Comparison of ENCODE assay signal across 13 cellular contexts in genomic region chr9:22040760-22041159, GRCh38. TPM values are rescaled to one million over a fixed set of nuclear protein-coding genes. Genes with fewer than 3 reads are reported as not detected.
A peak's percentile ranks its signal among the peaks of the same experiment; 100 is the strongest.
DNase-seq lines count a peak whose midpoint lies in the region; ATAC-seq lines count a peak whose summit lies in the region.
"Had no signal": no experiment of that assay in that cellular context is flagged by ENCODE, and none has a peak within 500 bp of the region (broad histone marks: within the 10 kb centered on the region; RNA-seq: fewer than 3 reads in every experiment).

No MANE protein-coding gene starts in this region.

- H3K9me2 ChIP-seq in GM23248 (ENCODE audit: insufficient read depth) = no peaks in the 10 kb centered on the region

- no peaks in the 10 kb centered on the region for H3K27me3 ChIP-seq in GM23248 (replicated peaks; ENCODE audit: insufficient read depth)
- no peaks in the 10 kb centered on the region for H3K27me3 ChIP-seq in SJSA1 (replicated peaks)
- no peaks in the 10 kb centered on the region for H3K27me3 ChIP-seq in skeletal muscle satellite cell (ENCODE audit: control insufficient read depth, insufficient read depth, low read length)
- no peaks in the 10 kb centered on the region for H3K27me3 ChIP-seq in naive thymus-derived CD4-positive, alpha-beta T cell (ENCODE audit: control insufficient read depth in 2 of 2, insufficient read depth in 2 of 2, low read length in 2 of 2)
- no peaks in the 10 kb centered on the region for H3K27me3 ChIP-seq in neuronal stem cell (ENCODE audit: control insufficient read depth in 3 of 3, insufficient read depth in 3 of 3, low read depth in 1 of 3, low read length in 3 of 3)
- H3K27me3 ChIP-seq: suprapubic skin had no signal

- no peak overlapping the region for H4K8ac ChIP-seq in neuronal stem cell (ENCODE audit: low read depth, low read length)

- no peak overlapping the region for H2BK15ac ChIP-seq in neuronal stem cell (ENCODE audit: low read length)

- in situ Hi-C loops in GM23248 (cut with MboI) = no loop called here

- H2BK5ac ChIP-seq in neuronal stem cell (ENCODE audit: low read length) = no peak overlapping the region

- no peak overlapping the region for H3K4ac ChIP-seq in neuronal stem cell (ENCODE audit: low read length)

- H3K79me1 ChIP-seq in neuronal stem cell (ENCODE audit: low read depth, low read length) = no peaks in the 10 kb centered on the region

- WGBS in GM23248 (ENCODE audit: low coverage in 1 of 2, low lambda C conversion rate in 2 of 2, missing lambda C conversion rate in 2 of 2), 2 experiments = 0 to 4% methylated on average over 1 of the region's 1 CpG
- no CpG with 5 or more reads among the region's 1 CpG for WGBS in neuronal stem cell (ENCODE audit: extremely low coverage in 2 of 2, insufficient read length in 2 of 2, insufficient replicate concordance in 1 of 2), 2 donors

- no peak overlapping the region for H3K18ac ChIP-seq in neuronal stem cell (ENCODE audit: low read length)

- H4K91ac ChIP-seq in neuronal stem cell (ENCODE audit: low read depth, low read length, poor library complexity) = no peak overlapping the region

- POLR2A ChIA-PET in naive thymus-derived CD4-positive, alpha-beta T cell (lab: Charles Lee) = no interaction called here

- no peaks in the 10 kb centered on the region for H3K36me3 ChIP-seq in GM23248 (ENCODE audit: low read depth)
- H3K36me3 ChIP-seq in SJSA1 = no peaks in the 10 kb centered on the region
- H3K36me3 ChIP-seq in skeletal muscle satellite cell (ENCODE audit: insufficient read depth, low read length) = no peaks in the 10 kb centered on the region
- H3K36me3 ChIP-seq in naive thymus-derived CD4-positive, alpha-beta T cell (ENCODE audit: control insufficient read depth in 2 of 3, insufficient read depth in 3 of 3, low read length in 3 of 3) = no peaks in the 10 kb centered on the region
- H3K36me3 ChIP-seq in neuronal stem cell (replicated peaks in 1 of 2; ENCODE audit: control insufficient read depth in 2 of 2, insufficient read depth in 2 of 2, low read length in 2 of 2) = no peaks in the 10 kb centered on the region
- H3K36me3 ChIP-seq: suprapubic skin had no signal

- peaks cover 37% of the 10 kb centered on the region for H3F3A ChIP-seq in GM23248 (ENCODE audit: insufficient read depth)

- no peaks in the 10 kb centered on the region for H3K36me3 Mint-ChIP-seq in naive thymus-derived CD4-positive, alpha-beta T cell

- no peaks in the 10 kb centered on the region for H3K9me3 Mint-ChIP-seq in naive thymus-derived CD4-positive, alpha-beta T cell
- H3K9me3 Mint-ChIP-seq: dendritic cell treated with granulocyte-macrophage colony-stimulating factor and Interleukin-4, amounts not matched to agents 40 ng/mL and 50 ng/mL, for 4 days had no signal

- H3K27ac Mint-ChIP-seq in naive thymus-derived CD4-positive, alpha-beta T cell = no peak overlapping the region
- H3K27ac Mint-ChIP-seq: dendritic cell treated with granulocyte-macrophage colony-stimulating factor and Interleukin-4, amounts not matched to agents 40 ng/mL and 50 ng/mL, for 4 days had no signal

- peaks cover 0 to 41% (median 4%) of the 10 kb centered on the region in 7 donors for H3K4me1 Mint-ChIP-seq in naive thymus-derived CD4-positive, alpha-beta T cell

- H3K4me1 ChIP-seq in GM23248 (ENCODE audit: insufficient read depth) (peaks cover 62% of the 10 kb centered on the region), SJSA1 (replicated peaks) (peaks cover 47% of the 10 kb centered on the region), skeletal muscle satellite cell (ENCODE audit: control insufficient read depth, insufficient read depth, low read length) (peaks cover 58% of the 10 kb centered on the region), neuronal stem cell (ENCODE audit: control insufficient read depth in 2 of 2, insufficient read depth in 1 of 2, low read depth in 1 of 2, low read length in 2 of 2) (no peaks in the 10 kb centered on the region)
- H3K4me1 ChIP-seq in naive thymus-derived CD4-positive, alpha-beta T cell (ENCODE audit: control insufficient read depth in 2 of 2, insufficient read depth in 2 of 2, low read length in 2 of 2) = peaks cover 0 to 5% of the 10 kb centered on the region in 2 donors

- CTCF ChIA-PET in naive thymus-derived CD4-positive, alpha-beta T cell (lab: Charles Lee) = interaction anchor here (8.6 kb wide), 1 partner anchor 227 kb away, joined by 108 read pairs; no protein-coding TSS in a partner anchor

- H3K27me3 Mint-ChIP-seq in naive thymus-derived CD4-positive, alpha-beta T cell = peaks cover 0 to 60% (median 5%) of the 10 kb centered on the region in 5 donors

- H2BK120ac ChIP-seq in neuronal stem cell (ENCODE audit: low read depth, low read length) = no peak overlapping the region

- no peaks in the 10 kb centered on the region for H3K9me3 ChIP-seq in GM23248 (ENCODE audit: low read depth)
- H3K9me3 ChIP-seq in SJSA1 (replicated peaks) = no peaks in the 10 kb centered on the region
- no peaks in the 10 kb centered on the region for H3K9me3 ChIP-seq in skeletal muscle satellite cell (replicated peaks; ENCODE audit: low read length)
- no peaks in the 10 kb centered on the region for H3K9me3 ChIP-seq in naive thymus-derived CD4-positive, alpha-beta T cell (ENCODE audit: control insufficient read depth in 2 of 3, low read length in 3 of 3)
- no peaks in the 10 kb centered on the region for H3K9me3 ChIP-seq in neuronal stem cell (replicated peaks in 1 of 2; ENCODE audit: control insufficient read depth in 2 of 2, insufficient read depth in 1 of 2, low read depth in 1 of 2, low read length in 2 of 2)
- H3K9me3 ChIP-seq: suprapubic skin had no signal

- no peaks in the 10 kb centered on the region for H4K20me1 ChIP-seq in GM23248 (ENCODE audit: insufficient read depth)

- no peak overlapping the region for H2BK12ac ChIP-seq in neuronal stem cell (ENCODE audit: low read length)

- peak overlapping the region; percentile 79 for H3K27ac ChIP-seq in GM23248
- peak overlapping the region; percentile 70 for H3K27ac ChIP-seq in SJSA1
- no peak overlapping the region for H3K27ac ChIP-seq in naive thymus-derived CD4-positive, alpha-beta T cell (ENCODE audit: low read depth, low read length)
- no peak overlapping the region for H3K27ac ChIP-seq in neuronal stem cell (replicated peaks; ENCODE audit: low read length)

- H3K79me2 ChIP-seq in GM23248 (ENCODE audit: insufficient read depth) = no peaks in the 10 kb centered on the region

- H2AK5ac ChIP-seq in neuronal stem cell (ENCODE audit: low read depth, low read length) = no peak overlapping the region

- DNase-seq in GM23248 (peak; percentile 90), SJSA1 (ENCODE audit: low read depth in 1 of 2, low spot score in 2 of 2) (peak in 1 of 2 experiments; percentile 62), fibroblast of gingiva (ENCODE audit: low read depth) (peak; percentile 65), neuronal stem cell (ENCODE audit: low spot score) (no peak)
- no peak for DNase-seq in naive thymus-derived CD4-positive, alpha-beta T cell
- DNase-seq: activated CD4-positive, alpha-beta T cell treated with anti-CD3 and anti-CD28 coated beads for 48 hours; activated naive CD4-positive, alpha-beta T cell; NCI-H146; NCI-H748 treated with DMSO at 0.1 percent for 48 hours had no signal

- H3K4me3 ChIP-seq in GM23248 = peak overlapping the region; percentile 5; the same call in 1 of the 2 replicates
- no peak overlapping the region for H3K4me3 ChIP-seq in SJSA1
- H3K4me3 ChIP-seq in skeletal muscle satellite cell (ENCODE audit: low read length) = no peak overlapping the region
- no peak overlapping the region for H3K4me3 ChIP-seq in naive thymus-derived CD4-positive, alpha-beta T cell (ENCODE audit: low read length)
- no peak overlapping the region for H3K4me3 ChIP-seq in neuronal stem cell (ENCODE audit: low read length in 2 of 2)
- H3K4me3 ChIP-seq: suprapubic skin had no signal

- no peak overlapping the region for H3K14ac ChIP-seq in neuronal stem cell (ENCODE audit: low read length)

- intact Hi-C loops in naive thymus-derived CD4-positive, alpha-beta T cell (cut with micrococcal nuclease) = loop anchor here (2.0 to 5.0 kb wide), 2 partner anchors 77 to 198 kb away; no protein-coding TSS in a partner anchor

- ATAC-seq in HG03135 (IDR thresholded peaks at IDR 0.05; ENCODE audit: unreplicated experiment) = no peak
- ATAC-seq in naive thymus-derived CD4-positive, alpha-beta T cell = no peak

- H3K4me3 Mint-ChIP-seq in naive thymus-derived CD4-positive, alpha-beta T cell = peak overlapping the region in 1 of 10 donors; percentile 4
- H3K4me3 Mint-ChIP-seq: dendritic cell treated with granulocyte-macrophage colony-stimulating factor and Interleukin-4, amounts not matched to agents 40 ng/mL and 50 ng/mL, for 4 days had no signal

- H3K9ac ChIP-seq in GM23248 (peak overlapping the region; percentile 36; the same call in 1 of the 2 replicates), skeletal muscle satellite cell (ENCODE audit: low read depth, low read length) (peak overlapping the region; percentile 34), neuronal stem cell (ENCODE audit: low read depth, low read length, poor library complexity) (no peak overlapping the region)

- H3K4me2 ChIP-seq in GM23248 (ENCODE audit: unreplicated experiment) (peak overlapping the region; percentile 45), skeletal muscle satellite cell (ENCODE audit: low read length) (peak overlapping the region; percentile 41), neuronal stem cell (ENCODE audit: insufficient read depth, low read length, poor library complexity, severe bottlenecking) (no peak overlapping the region)

- H2AFZ ChIP-seq in GM23248 (no peak overlapping the region), neuronal stem cell (ENCODE audit: low read length) (no peak overlapping the region)

- no peak overlapping the region for H3K23ac ChIP-seq in neuronal stem cell (ENCODE audit: low read depth, low read length, poor library complexity)

RNA-seq across cellular contexts. Expression of gene CDKN2B, which starts 31.7 kb away (rescaled TPM):
- total RNA-seq in GM23248 (2014; rRNA removed; shearing (Covaris generic)) = 5.3 and 10.6 TPM in 2 replicates
- polyA plus RNA-seq in GM23248 (2016; fragmentation: Nextera tagmentation; extraction: Ambion mirVana) = 6.7 and 8.9 TPM in 2 replicates
- 22.3 and 29.6 TPM in 2 replicates for total RNA-seq in SJSA1 (2014; rRNA removed; shearing (Covaris generic))
- 6.6 and 15.7 TPM in 2 replicates for total RNA-seq in skeletal muscle satellite cell (2012; rRNA removed)
- total RNA-seq in naive thymus-derived CD4-positive, alpha-beta T cell = 1 to 10 TPM in 2 of 5 experiments, under 1 TPM in 1, not detected in 2; 0.32 to 4.1 (median 1.6) TPM
- not detected for polyA plus RNA-seq in naive thymus-derived CD4-positive, alpha-beta T cell
- 0.04 TPM for polyA plus RNA-seq in neuronal stem cell (2013, experiment 1 of 2)
- polyA plus RNA-seq in neuronal stem cell (2013, experiment 2 of 2) = 0.11 TPM

RNA-seq across cellular contexts. Expression of gene CDKN2B-AS1, which starts 46.2 kb away (rescaled TPM):
- total RNA-seq in GM23248 (2014; rRNA removed; shearing (Covaris generic)) = 1.3 and 4.1 TPM in 2 replicates
- 0.58 and 0.61 TPM in 2 replicates for polyA plus RNA-seq in GM23248 (2016; fragmentation: Nextera tagmentation; extraction: Ambion mirVana)
- total RNA-seq in SJSA1 (2014; rRNA removed; shearing (Covaris generic)) = 2.6 and 7.5 TPM in 2 replicates
- 3.3 and 3.5 TPM in 2 replicates for total RNA-seq in skeletal muscle satellite cell (2012; rRNA removed)
- total RNA-seq in naive thymus-derived CD4-positive, alpha-beta T cell = 1 to 10 TPM in 1 of 5 experiments, under 1 TPM in 2, not detected in 2; 0.21 to 3.5 (median 0.61) TPM
- not detected for polyA plus RNA-seq in naive thymus-derived CD4-positive, alpha-beta T cell
- 0.06 TPM for polyA plus RNA-seq in neuronal stem cell (2013, experiment 1 of 2)
- polyA plus RNA-seq in neuronal stem cell (2013, experiment 2 of 2) = 0.03 TPM

RNA-seq across cellular contexts. Expression of gene CDKN2A, which starts 46.6 kb away (rescaled TPM):
- total RNA-seq in GM23248 (2014; rRNA removed; shearing (Covaris generic)) = 18.1 and 27.3 TPM in 2 replicates
- 42.2 and 43.6 TPM in 2 replicates for polyA plus RNA-seq in GM23248 (2016; fragmentation: Nextera tagmentation; extraction: Ambion mirVana)
- 198 and 290 TPM in 2 replicates for total RNA-seq in SJSA1 (2014; rRNA removed; shearing (Covaris generic))
- 51.5 and 56.1 TPM in 2 replicates for total RNA-seq in skeletal muscle satellite cell (2012; rRNA removed)
- total RNA-seq in naive thymus-derived CD4-positive, alpha-beta T cell = 10 to 100 TPM in 1 of 5 experiments, 1 to 10 TPM in 1, under 1 TPM in 2, not detected in 1; 0.43 to 21.7 (median 1.7) TPM
- polyA plus RNA-seq in naive thymus-derived CD4-positive, alpha-beta T cell = under 1 TPM in 1 of 2 donors, not detected in 1; 0.79 TPM
- polyA plus RNA-seq in neuronal stem cell (2013, experiment 1 of 2) = 0.10 TPM
- 0.12 TPM for polyA plus RNA-seq in neuronal stem cell (2013, experiment 2 of 2)

Comparison
In these comparisons a context has a peak if more than half of its experiments do, and no peak if none do; other contexts are left out.
1. DNase-seq: peak in GM23248 (single experiment) and fibroblast of gingiva (single experiment); none in naive thymus-derived CD4-positive, alpha-beta T cell (0 of 9) and neuronal stem cell (single experiment).
2. H3K27ac ChIP-seq: peak in GM23248 (single experiment) and SJSA1 (single experiment); none in naive thymus-derived CD4-positive, alpha-beta T cell (single experiment) and neuronal stem cell (single experiment).